In genomic region chr6:165770430-165771082, GRCh38 we compare ENCODE assay signal across 19 cellular contexts.
"Had no signal": no experiment of that assay in that cellular context is flagged by ENCODE, and none has a peak within 500 bp of the region (broad histone marks: within the 10 kb centered on the region; RNA-seq: fewer than 3 reads in every experiment).

No MANE protein-coding gene starts in this region.

- H3K36me3 ChIP-seq: cardiac muscle cell, pancreas, right atrium auricular region, upper lobe of left lung had no signal

- H3K9me3 ChIP-seq: pancreas, psoas muscle, right atrium auricular region, upper lobe of left lung had no signal

- H3K4me3 ChIP-seq: cardiac muscle cell, hepatocyte, pancreas, psoas muscle, right atrium auricular region, upper lobe of left lung had no signal

- H3K79me2 ChIP-seq: hepatocyte had no signal

- H3K4me2 ChIP-seq: hepatocyte had no signal

- H3K27ac ChIP-seq: cardiac muscle cell, hepatocyte, pancreas, psoas muscle, right atrium auricular region had no signal

- ATAC-seq: natural killer cell; pancreas; psoas muscle; stimulated activated naive CD8-positive, alpha-beta T cell treated with anti-CD3 and anti-CD28 coated beads, Interleukin-15, Interleukin-2, amounts not matched to agents 100 U/mL and 50 U/mL, for 24 hours had no signal

- FAIRE-seq: pancreas had no signal

- H3K4me1 ChIP-seq: pancreas had no signal

- H2AFZ ChIP-seq: hepatocyte had no signal

- DNase-seq: activated CD4-positive, alpha-beta memory T cell treated with anti-CD3 and anti-CD28 coated beads for 36 hours; activated CD4-positive, alpha-beta T cell treated with anti-CD3 and anti-CD28 coated beads for 48 hours; activated naive CD4-positive, alpha-beta T cell treated with Interleukin-2 at 50 U/mL for 16 hours; activated naive CD8-positive, alpha-beta T cell treated with anti-CD3 and anti-CD28 coated beads for 36 hours; activated T-cell treated with anti-CD3 and anti-CD28 coated beads, Interleukin-2, amount 50 U/mL, for 48 hours; amniotic stem cell; effector CD8-positive, alpha-beta T cell; foreskin melanocyte; midbrain; natural killer cell; pancreas; psoas muscle; stimulated activated CD4-positive, alpha-beta T cell treated with anti-CD3 and anti-CD28 coated beads, Interleukin-4, amount 100 ng/mL, for 4 hours; stimulated activated naive CD8-positive, alpha-beta T cell treated with anti-CD3 and anti-CD28 coated beads, Interleukin-15, Interleukin-2, amounts not matched to agents 100 U/mL and 50 U/mL, for 24 hours; T1000 had no signal

- H3K27me3 ChIP-seq: cardiac muscle cell, hepatocyte, right atrium auricular region, upper lobe of left lung had no signal
